ENCODE assay signal across 8 cellular contexts in genomic region chr18:69935319-69936190, GRCh38. TPM values are rescaled to one million over a fixed set of nuclear protein-coding genes. Genes with fewer than 3 reads are reported as not detected.
DNase-seq lines count a peak whose midpoint lies in the region; ATAC-seq lines count a peak whose summit lies in the region.

No MANE protein-coding gene starts in this region.

- intact Hi-C loops in left cardiac atrium (cut with DNase I) = no loop called here

- DNase-seq in activated CD4-positive, alpha-beta T cell treated with anti-CD3 and anti-CD28 coated beads, Interleukin-2, amount 50 U/mL, for 24 hours (ENCODE audit: low read depth in 1 of 2, low spot score in 1 of 2) = peak; percentile 48 to 88
- DNase-seq in left cardiac atrium (peak; percentile 32), cerebellum (ENCODE audit: low spot score) (no peak), retina (no peak), NCI-H2107 treated with DMSO at 0.1 percent for 48 hours (lab: John Stamatoyannopoulos, UW; ENCODE audit: unreplicated experiment) (no peak)
- peak; percentile 85 for DNase-seq in stimulated activated CD8-positive, alpha-beta memory T cell treated with anti-CD3 and anti-CD28 coated beads, Interleukin-4, amount 100 ng/mL, for 48 hours

- ATAC-seq in GM19023 (IDR thresholded peaks at IDR 0.05; ENCODE audit: unreplicated experiment) (peak; percentile 91), HG03095 (IDR thresholded peaks at IDR 0.05; ENCODE audit: unreplicated experiment) (peak; percentile 59), left cardiac atrium (peak; percentile 62 to 80)

RNA-seq across cellular contexts. Expression of gene CD226, which starts 12.1 kb away (rescaled TPM):
- total RNA-seq in left cardiac atrium (1 to 10 TPM in 1 of 2 donors, under 1 TPM in 1; 0.97 to 1.3 TPM), cerebellum (1.1 TPM)

Comparison
In these comparisons a context has a peak if more than half of its experiments do, and no peak if none do; other contexts are left out.
1. DNase-seq: peak in activated CD4-positive, alpha-beta T cell treated with anti-CD3 and anti-CD28 coated beads, Interleukin-2, amount 50 U/mL, for 24 hours (2 of 2), left cardiac atrium (single experiment) and stimulated activated CD8-positive, alpha-beta memory T cell treated with anti-CD3 and anti-CD28 coated beads, Interleukin-4, amount 100 ng/mL, for 48 hours (single experiment); none in cerebellum (single experiment), retina (single experiment) and NCI-H2107 treated with DMSO at 0.1 percent for 48 hours (single experiment).
2. Peak in every context shown above with its lines, with median percentiles within 50 percentile points of each other: ATAC-seq.